In the genomic region with DNA sequence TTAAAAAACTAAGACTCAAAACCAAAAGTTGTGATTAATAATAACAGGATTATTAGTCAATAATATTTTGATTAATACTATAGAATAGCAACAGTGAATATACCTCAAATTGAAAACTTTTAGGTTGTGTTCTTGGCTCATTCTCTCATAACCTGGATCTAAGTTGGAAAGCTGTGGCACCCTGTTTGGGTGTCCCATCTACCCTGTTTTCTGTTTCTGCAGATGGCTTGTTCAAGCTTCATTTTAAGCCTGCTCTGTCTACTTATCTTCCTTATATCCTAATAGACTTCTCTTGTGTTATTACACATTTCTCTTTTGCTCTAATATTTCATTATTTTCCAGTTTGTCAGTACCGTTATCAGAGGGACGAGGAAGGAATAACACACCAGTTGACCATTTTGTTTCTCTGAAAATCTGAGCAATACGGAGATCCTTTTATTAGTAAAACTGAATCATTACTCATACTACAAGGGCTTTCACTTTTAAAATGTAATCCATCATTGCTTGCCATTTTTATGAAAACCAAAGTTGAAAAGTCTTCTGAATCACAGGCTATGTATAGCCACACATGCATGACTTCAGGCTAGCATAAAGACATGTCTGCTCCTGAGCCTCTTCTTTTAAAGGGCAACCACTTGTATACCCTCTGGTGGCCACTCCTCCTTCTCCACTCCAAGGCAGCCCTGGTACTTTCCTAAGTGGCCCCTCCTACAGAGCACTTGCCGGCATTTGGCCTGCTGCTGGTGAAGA, we compare ENCODE assay signal across 9 cellular contexts. TPM values are rescaled to one million over a fixed set of nuclear protein-coding genes. Genes with fewer than 3 reads are reported as not detected.
DNase-seq lines count a peak whose midpoint lies in the region; ATAC-seq and TF ChIP-seq lines count a peak whose summit lies in the region.
"Had no signal": no experiment of that assay in that cellular context is flagged by ENCODE, and none has a peak within 500 bp of the region (broad histone marks: within the 10 kb centered on the region; RNA-seq: fewer than 3 reads in every experiment).

No MANE protein-coding gene starts in this region.

- H4K20me1 ChIP-seq in mammary epithelial cell (ENCODE audit: insufficient read depth, low read length): no peaks in the 10 kb centered on the region
- H4K20me1 ChIP-seq: BLaER1 had no signal

- H3K27ac Mint-ChIP-seq in activated CD4-positive, alpha-beta memory T cell treated with anti-CD3 and anti-CD28 coated beads for 36 hours: peak overlapping the region; percentile 53
- no peak overlapping the region for H3K27ac Mint-ChIP-seq in activated CD4-positive, alpha-beta memory T cell treated with anti-CD3 and anti-CD28 coated beads, Interleukin-2, amount 10 ng/mL, durations not matched to agents 7 days and 5 days

- H3K9me3 ChIP-seq in mammary epithelial cell (replicated peaks; ENCODE audit: insufficient read depth, low read length): no peaks in the 10 kb centered on the region
- no peaks in the 10 kb centered on the region for H3K9me3 ChIP-seq in testis
- H3K9me3 ChIP-seq: BLaER1 had no signal

- H3K4me2 ChIP-seq in mammary epithelial cell (ENCODE audit: insufficient read depth, low read depth, low read length): no peak overlapping the region
- H3K4me2 ChIP-seq: BLaER1 had no signal

- no peak for DNase-seq in activated CD4-positive, alpha-beta memory T cell treated with anti-CD3 and anti-CD28 coated beads for 36 hours
- DNase-seq in activated CD4-positive, alpha-beta memory T cell treated with anti-CD3 and anti-CD28 coated beads, Interleukin-2, amount 10 ng/mL, durations not matched to agents 7 days and 5 days: no peak
- peak; percentile 55 for DNase-seq in mammary epithelial cell
- DNase-seq in stimulated activated naive CD8-positive, alpha-beta T cell treated with anti-CD3 and anti-CD28 coated beads, Interleukin-15, Interleukin-2, amounts not matched to agents 100 U/mL and 50 U/mL, for 24 hours: peak; percentile 5
- DNase-seq in testis: no peak
- no peak for DNase-seq in cerebellum (ENCODE audit: low spot score)
- DNase-seq in substantia nigra (lab: John Stamatoyannopoulos, UW): no peak

- peaks cover 19% of the 10 kb centered on the region for H3K36me3 Mint-ChIP-seq in activated CD4-positive, alpha-beta memory T cell treated with anti-CD3 and anti-CD28 coated beads for 36 hours
- peaks cover 23% of the 10 kb centered on the region for H3K36me3 Mint-ChIP-seq in activated CD4-positive, alpha-beta memory T cell treated with anti-CD3 and anti-CD28 coated beads, Interleukin-2, amount 10 ng/mL, durations not matched to agents 7 days and 5 days (ENCODE audit: low read depth)

- H3K36me3 ChIP-seq in mammary epithelial cell (ENCODE audit: insufficient read depth, low read length): peaks cover 36% of the 10 kb centered on the region
- H3K36me3 ChIP-seq in testis (ENCODE audit: low read depth, missing control alignments): no peaks in the 10 kb centered on the region

- CTCF ChIA-PET in activated CD4-positive, alpha-beta memory T cell treated with anti-CD3 and anti-CD28 coated beads for 36 hours (lab: Charles Lee): interaction anchor here (1.5 to 5.3 kb wide), 4 partner anchors 21 to 318 kb away, joined by 4 to 32 read pairs (median 6); no protein-coding TSS in a partner anchor
- CTCF ChIA-PET in activated CD4-positive, alpha-beta memory T cell treated with anti-CD3 and anti-CD28 coated beads, Interleukin-2, amount 10 ng/mL, durations not matched to agents 7 days and 5 days (lab: Charles Lee): interaction anchor here (0.6 to 2.1 kb wide), 2 partner anchors 76 to 274 kb away, joined by 3 to 8 read pairs; no protein-coding TSS in a partner anchor
- CTCF ChIA-PET in mammary epithelial cell (lab: Charles Lee; ENCODE audit: low non-redundant PET): no interaction called here

- H2AFZ ChIP-seq in mammary epithelial cell (ENCODE audit: low read depth, low read length): no peak overlapping the region

- no peak overlapping the region for H3K4me3 ChIP-seq in mammary epithelial cell (replicated peaks in 1 of 3; ENCODE audit: insufficient read depth in 1 of 3, low read depth in 2 of 3, low read length in 3 of 3)
- no peak overlapping the region for H3K4me3 ChIP-seq in testis
- H3K4me3 ChIP-seq: BLaER1 had no signal

- dilution Hi-C loops in mammary epithelial cell (cut with HindIII; ENCODE audit: low sequenced_read_pairs): no loop called here

- H3K4me3 Mint-ChIP-seq in activated CD4-positive, alpha-beta memory T cell treated with anti-CD3 and anti-CD28 coated beads for 36 hours: no peak overlapping the region
- no peak overlapping the region for H3K4me3 Mint-ChIP-seq in activated CD4-positive, alpha-beta memory T cell treated with anti-CD3 and anti-CD28 coated beads, Interleukin-2, amount 10 ng/mL, durations not matched to agents 7 days and 5 days

- H3K9me3 Mint-ChIP-seq in activated CD4-positive, alpha-beta memory T cell treated with anti-CD3 and anti-CD28 coated beads for 36 hours: no peaks in the 10 kb centered on the region
- H3K9me3 Mint-ChIP-seq in activated CD4-positive, alpha-beta memory T cell treated with anti-CD3 and anti-CD28 coated beads, Interleukin-2, amount 10 ng/mL, durations not matched to agents 7 days and 5 days: no peaks in the 10 kb centered on the region

- WGBS in mammary epithelial cell (ENCODE audit: low coverage, missing lambda C conversion rate): 80% methylated on average over 4 of the region's 4 CpGs
- 62 to 64% methylated on average over 4 of the region's 4 CpGs for WGBS in testis, 2 donors

- no peak for TF ChIP-seq POLR2A in testis (IDR thresholded peaks at IDR 0.05)

- H3K27ac ChIP-seq in mammary epithelial cell (ENCODE audit: insufficient read depth, low read depth, low read length) (no peak overlapping the region), testis (peak overlapping the region in 1 of 2 donors; percentile 52), substantia nigra (ENCODE audit: low read depth, low read length, poor library complexity, severe bottlenecking) (no peak overlapping the region)
- H3K27ac ChIP-seq: BLaER1 had no signal

- no peaks in the 10 kb centered on the region for H3K27me3 Mint-ChIP-seq in activated CD4-positive, alpha-beta memory T cell treated with anti-CD3 and anti-CD28 coated beads for 36 hours
- no peaks in the 10 kb centered on the region for H3K27me3 Mint-ChIP-seq in activated CD4-positive, alpha-beta memory T cell treated with anti-CD3 and anti-CD28 coated beads, Interleukin-2, amount 10 ng/mL, durations not matched to agents 7 days and 5 days

- in situ Hi-C loops in mammary epithelial cell (cut with MboI; ENCODE audit: low sequenced_read_pairs in 2 of 2): loop anchor here in 1 of 2 donors (25.0 kb wide), 1 partner anchor 272 kb away; the partner anchor contains the start of gene GOT1

- no TSS peak for BruUV-seq in mammary epithelial cell (replicated peaks; lab: Mats Ljungman, UMichigan)

- intact Hi-C loops in activated CD4-positive, alpha-beta memory T cell treated with anti-CD3 and anti-CD28 coated beads for 36 hours (cut with micrococcal nuclease): loop anchor here (2.0 kb wide), 2 partner anchors 51 to 279 kb away; partner anchors contain the start of genes ENTPD7 and GOT1
- intact Hi-C loops in mammary epithelial cell (cut with micrococcal nuclease) (loop anchor here (2.0 to 5.0 kb wide), 4 partner anchors 51 to 277 kb away; partner anchors contain the start of genes ENTPD7, GOT1 and SLC25A28), testis (cut with DNase I; ENCODE audit: low total_unique reads) (no loop called here)

- TF ChIP-seq CTCF in mammary epithelial cell (conservative IDR thresholded peaks at IDR 0.05 in 1 of 2, IDR thresholded peaks at IDR 0.05 in 1 of 2; ENCODE audit: extremely low read depth in 1 of 2, insufficient read depth in 1 of 2, low read depth in 1 of 2, low read length in 2 of 2): no peak
- no peak for TF ChIP-seq CTCF in testis (IDR thresholded peaks at IDR 0.05)

- no peak overlapping the region for H3K9ac ChIP-seq in mammary epithelial cell (ENCODE audit: insufficient read depth, low read length)
- H3K9ac ChIP-seq: BLaER1 had no signal

- no peaks in the 10 kb centered on the region for H3K79me2 ChIP-seq in mammary epithelial cell (ENCODE audit: insufficient read depth, low read length)

- H3K4me1 ChIP-seq in mammary epithelial cell (ENCODE audit: insufficient read depth, low read length) (no peaks in the 10 kb centered on the region), testis (no peaks in the 10 kb centered on the region)
- H3K4me1 ChIP-seq: BLaER1 had no signal

- peak; percentile 66 for ATAC-seq in HG03097 (IDR thresholded peaks at IDR 0.05; ENCODE audit: low FRiP score, unreplicated experiment)
- peak; percentile 86 for ATAC-seq in stimulated activated naive CD8-positive, alpha-beta T cell treated with anti-CD3 and anti-CD28 coated beads, Interleukin-15, Interleukin-2, amounts not matched to agents 100 U/mL and 50 U/mL, for 24 hours

- H3K4me1 Mint-ChIP-seq in activated CD4-positive, alpha-beta memory T cell treated with anti-CD3 and anti-CD28 coated beads for 36 hours (ENCODE audit: low read depth): peaks cover 11% of the 10 kb centered on the region
- H3K4me1 Mint-ChIP-seq in activated CD4-positive, alpha-beta memory T cell treated with anti-CD3 and anti-CD28 coated beads, Interleukin-2, amount 10 ng/mL, durations not matched to agents 7 days and 5 days: peaks cover 6% of the 10 kb centered on the region

- H3K27me3 ChIP-seq in mammary epithelial cell (ENCODE audit: insufficient read depth, low read length): no peaks in the 10 kb centered on the region
- H3K27me3 ChIP-seq in testis: no peaks in the 10 kb centered on the region
- H3K27me3 ChIP-seq: BLaER1 had no signal

- POLR2A ChIA-PET in activated CD4-positive, alpha-beta memory T cell treated with anti-CD3 and anti-CD28 coated beads for 36 hours (lab: Charles Lee): interaction anchor here (0.7 kb wide), 1 partner anchor 94 kb away, joined by 3 read pairs; no protein-coding TSS in a partner anchor
- POLR2A ChIA-PET in activated CD4-positive, alpha-beta memory T cell treated with anti-CD3 and anti-CD28 coated beads, Interleukin-2, amount 10 ng/mL, durations not matched to agents 7 days and 5 days (lab: Charles Lee): no interaction called here

RNA-seq across cellular contexts. Expression of gene COX15, which starts 22.3 kb away (rescaled TPM):
- 10 to 100 TPM; 31.3 to 31.5 TPM for total RNA-seq in activated CD4-positive, alpha-beta memory T cell treated with anti-CD3 and anti-CD28 coated beads for 36 hours
- total RNA-seq in activated CD4-positive, alpha-beta memory T cell treated with anti-CD3 and anti-CD28 coated beads, Interleukin-2, amount 10 ng/mL, durations not matched to agents 7 days and 5 days: 10 to 100 TPM; 38.5 to 39.0 TPM
- total RNA-seq in mammary epithelial cell: 10 to 100 TPM; 26.5 to 29.5 TPM
- polyA plus RNA-seq in mammary epithelial cell: 19.0 TPM
- 24.4 TPM for polyA minus RNA-seq in mammary epithelial cell
- total RNA-seq in testis: 10 to 100 TPM; 45.8 to 47.4 TPM
- polyA plus RNA-seq in testis (ENCODE audit: insufficient read depth, low read depth, low replicate concordance): 30.0 TPM
- total RNA-seq in cerebellum: 46.8 TPM

RNA-seq across cellular contexts. Expression of gene CUTC, which starts 22.4 kb away (rescaled TPM):
- total RNA-seq in activated CD4-positive, alpha-beta memory T cell treated with anti-CD3 and anti-CD28 coated beads for 36 hours: 10 to 100 TPM; 26.0 to 26.6 TPM
- 10 to 100 TPM; 25.6 to 28.2 TPM for total RNA-seq in activated CD4-positive, alpha-beta memory T cell treated with anti-CD3 and anti-CD28 coated beads, Interleukin-2, amount 10 ng/mL, durations not matched to agents 7 days and 5 days
- total RNA-seq in mammary epithelial cell (10 to 100 TPM in 1 of 2 donors, 1 to 10 TPM in 1; 8.2 to 14.7 TPM), testis (10 to 100 TPM; 35.7 to 42.4 TPM), cerebellum (8.2 TPM)
- polyA plus RNA-seq in mammary epithelial cell (16.7 TPM), testis (ENCODE audit: insufficient read depth, low read depth, low replicate concordance) (98.5 TPM)
- 31.8 TPM for polyA minus RNA-seq in mammary epithelial cell

RNA-seq across cellular contexts. Expression of gene ENTPD7, which starts 50.3 kb away (rescaled TPM):
- 1 to 10 TPM; 3.0 to 3.3 TPM for total RNA-seq in activated CD4-positive, alpha-beta memory T cell treated with anti-CD3 and anti-CD28 coated beads for 36 hours
- total RNA-seq in activated CD4-positive, alpha-beta memory T cell treated with anti-CD3 and anti-CD28 coated beads, Interleukin-2, amount 10 ng/mL, durations not matched to agents 7 days and 5 days: 1 to 10 TPM; 4.1 to 4.3 TPM
- 10 to 100 TPM; 23.2 to 47.2 TPM for total RNA-seq in mammary epithelial cell
- polyA plus RNA-seq in mammary epithelial cell: 18.3 TPM
- 34.5 TPM for polyA minus RNA-seq in mammary epithelial cell
- 1 to 10 TPM; 4.0 to 6.3 TPM for total RNA-seq in testis
- polyA plus RNA-seq in testis (ENCODE audit: insufficient read depth, low read depth, low replicate concordance): 5.0 TPM
- 7.2 TPM for total RNA-seq in cerebellum

Comparison
In these comparisons a context has a peak if more than half of its experiments do, and no peak if none do; other contexts are left out.
1. DNase-seq: peak in mammary epithelial cell (single experiment) and stimulated activated naive CD8-positive, alpha-beta T cell treated with anti-CD3 and anti-CD28 coated beads, Interleukin-15, Interleukin-2, amounts not matched to agents 100 U/mL and 50 U/mL, for 24 hours (single experiment); none in activated CD4-positive, alpha-beta memory T cell treated with anti-CD3 and anti-CD28 coated beads for 36 hours (single experiment), activated CD4-positive, alpha-beta memory T cell treated with anti-CD3 and anti-CD28 coated beads, Interleukin-2, amount 10 ng/mL, durations not matched to agents 7 days and 5 days (single experiment), testis (single experiment), cerebellum (single experiment) and substantia nigra (0 of 49).